ENCODE assay signal across 22 cellular contexts in genomic region chr1:183487686-183488442, GRCh38.
"Had no signal": no experiment of that assay in that cellular context is flagged by ENCODE, and none has a peak within 500 bp of the region (broad histone marks: within the 10 kb centered on the region; RNA-seq: fewer than 3 reads in every experiment).

No MANE protein-coding gene starts in this region.

- H3K27ac Mint-ChIP-seq: activated CD4-positive, alpha-beta memory T cell treated with anti-CD3 and anti-CD28 coated beads, Interleukin-2, amount 10 ng/mL, durations not matched to agents 7 days and 5 days; activated CD4-positive, alpha-beta T cell treated with anti-CD3 and anti-CD28 coated beads for 36 hours; activated naive CD8-positive, alpha-beta T cell treated with anti-CD3 and anti-CD28 coated beads for 36 hours; activated T-cell treated with anti-CD3 and anti-CD28 coated beads, Interleukin-2, amount 50 U/mL, for 72 hours; mesothelial cell of epicardium had no signal

- H3K27ac ChIP-seq: foreskin keratinocyte, lower lobe of right lung, prostate gland, right atrium auricular region, tibial nerve, uterus, WERI-Rb-1 had no signal

- H3K9me3 ChIP-seq: lower lobe of right lung, prostate gland, right atrium auricular region, tibial nerve, uterus had no signal

- H3K36me3 ChIP-seq: lower lobe of right lung, prostate gland, right atrium auricular region, uterus, WERI-Rb-1 had no signal

- ATAC-seq: activated CD4-positive, alpha-beta T cell treated with anti-CD3 and anti-CD28 coated beads for 36 hours; activated T-cell treated with anti-CD3 and anti-CD28 coated beads, Interleukin-2, amount 50 U/mL, for 72 hours; foreskin keratinocyte; left colon; lower lobe of right lung; stimulated activated naive CD8-positive, alpha-beta T cell treated with anti-CD3 and anti-CD28 coated beads, Interleukin-15, Interleukin-2, amounts not matched to agents 100 U/mL and 50 U/mL, for 24 hours had no signal

- H3K4me1 ChIP-seq: lower lobe of right lung, prostate gland, uterus had no signal

- H3K4me3 Mint-ChIP-seq: activated CD4-positive, alpha-beta memory T cell treated with anti-CD3 and anti-CD28 coated beads, Interleukin-2, amount 10 ng/mL, durations not matched to agents 7 days and 5 days; activated CD4-positive, alpha-beta T cell treated with anti-CD3 and anti-CD28 coated beads for 36 hours; activated naive CD8-positive, alpha-beta T cell treated with anti-CD3 and anti-CD28 coated beads for 36 hours; activated T-cell treated with anti-CD3 and anti-CD28 coated beads, Interleukin-2, amount 50 U/mL, for 72 hours; mesothelial cell of epicardium had no signal

- DNase-seq: activated CD4-positive, alpha-beta memory T cell treated with anti-CD3 and anti-CD28 coated beads, Interleukin-2, amount 10 ng/mL, durations not matched to agents 7 days and 5 days; activated CD4-positive, alpha-beta T cell treated with anti-CD3 and anti-CD28 coated beads for 36 hours; activated gamma-delta T cell treated with Interleukin-2 at 50 U/mL for 16 hours; activated naive CD8-positive, alpha-beta T cell treated with anti-CD3 and anti-CD28 coated beads for 36 hours; activated T-cell treated with anti-CD3 and anti-CD28 coated beads, Interleukin-2, amount 50 U/mL, for 72 hours; amniotic stem cell; dermis blood vessel endothelial cell; foreskin keratinocyte; hippocampal formation; islet precursor cell; left colon; lower lobe of right lung; stimulated activated CD4-positive, alpha-beta T cell treated with anti-CD3 and anti-CD28 coated beads, Interleukin-12 subunit alpha, Interleukin-12 subunit beta, amount 100 ng/mL, for 4 hours; stimulated activated CD4-positive, alpha-beta T cell treated with anti-CD3 and anti-CD28 coated beads, Interleukin-1b, Interleukin-23, amount 100 ng/mL, for 48 hours; stimulated activated naive CD8-positive, alpha-beta T cell treated with anti-CD3 and anti-CD28 coated beads, Interleukin-15, Interleukin-2, amounts not matched to agents 100 U/mL and 50 U/mL, for 24 hours; substantia nigra; uterus; WERI-Rb-1 had no signal

- H3K4me3 ChIP-seq: lower lobe of right lung, prostate gland, right atrium auricular region, tibial nerve, uterus had no signal

- H3K9me3 Mint-ChIP-seq: activated CD4-positive, alpha-beta memory T cell treated with anti-CD3 and anti-CD28 coated beads, Interleukin-2, amount 10 ng/mL, durations not matched to agents 7 days and 5 days; activated naive CD8-positive, alpha-beta T cell treated with anti-CD3 and anti-CD28 coated beads for 36 hours; activated T-cell treated with anti-CD3 and anti-CD28 coated beads, Interleukin-2, amount 50 U/mL, for 72 hours; mesothelial cell of epicardium had no signal

- H3K27me3 Mint-ChIP-seq: activated CD4-positive, alpha-beta memory T cell treated with anti-CD3 and anti-CD28 coated beads, Interleukin-2, amount 10 ng/mL, durations not matched to agents 7 days and 5 days; activated CD4-positive, alpha-beta T cell treated with anti-CD3 and anti-CD28 coated beads for 36 hours; activated naive CD8-positive, alpha-beta T cell treated with anti-CD3 and anti-CD28 coated beads for 36 hours had no signal
